In the genomic region with DNA sequence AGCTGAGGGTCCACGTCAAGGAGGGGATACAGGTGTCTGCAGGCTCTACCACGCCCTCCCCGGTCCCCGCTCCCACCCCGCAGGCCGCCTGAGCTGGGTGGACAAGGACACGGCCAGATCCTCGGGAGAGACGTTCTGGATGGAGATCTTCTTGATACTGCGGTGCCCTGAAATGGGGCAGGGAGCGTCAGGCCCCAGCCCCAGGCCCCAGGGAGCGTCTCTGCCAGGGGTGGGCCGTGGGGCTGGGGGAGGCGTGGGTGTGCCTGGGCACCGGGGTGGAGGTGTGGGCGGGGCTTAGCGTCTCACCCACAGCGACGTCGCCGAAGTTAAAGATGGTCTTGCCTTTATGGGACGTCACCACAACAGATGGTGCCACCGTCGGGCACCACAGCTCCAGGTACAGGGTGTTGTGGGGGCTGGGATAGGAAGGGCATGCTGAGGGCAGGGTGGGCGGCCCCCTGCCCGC, we compare ENCODE assay signal across 19 cellular contexts. TPM values are rescaled to one million over a fixed set of nuclear protein-coding genes. Genes with fewer than 3 reads are reported as not detected.
DNase-seq lines count a peak whose midpoint lies in the region; ATAC-seq and TF ChIP-seq lines count a peak whose summit lies in the region.
"Had no signal": no experiment of that assay in that cellular context is flagged by ENCODE, and none has a peak within 500 bp of the region (broad histone marks: within the 10 kb centered on the region; RNA-seq: fewer than 3 reads in every experiment).

No MANE protein-coding gene starts in this region.

- no TSS peak for BruUV-seq in MCF 10A (replicated peaks; lab: Mats Ljungman, UMichigan)

- no peak overlapping the region for H3K9ac ChIP-seq in BLaER1
- H3K9ac ChIP-seq in endodermal cell (ENCODE audit: extremely low read depth, low read length, poor library complexity, severe bottlenecking): no peak overlapping the region

- H3K27me3 Mint-ChIP-seq in CD14-positive monocyte (ENCODE audit: low read depth in 3 of 3) (peaks cover 5 to 6% (median 5%) of the 10 kb centered on the region in 3 donors), endodermal cell (ENCODE audit: insufficient read depth) (no peaks in the 10 kb centered on the region), MCF 10A (ENCODE audit: insufficient read depth, unreplicated experiment) (no peaks in the 10 kb centered on the region)
- H3K27me3 Mint-ChIP-seq: CD4-positive, CD25-positive, alpha-beta regulatory T cell had no signal

- H3K36me3 Mint-ChIP-seq in CD14-positive monocyte (no peaks in the 10 kb centered on the region), endodermal cell (ENCODE audit: low read depth) (no peaks in the 10 kb centered on the region), MCF 10A (ENCODE audit: insufficient read depth, unreplicated experiment) (peaks cover 7% of the 10 kb centered on the region)
- H3K36me3 Mint-ChIP-seq: CD4-positive, CD25-positive, alpha-beta regulatory T cell; IgD-negative memory B cell had no signal

- DNase-seq in CD14-positive monocyte (ENCODE audit: low spot score) (peak; percentile 43), endodermal cell (peak; percentile 46), mucosa of descending colon (peak in 2 of 3 donors; percentile 25 to 41), pons (ENCODE audit: low spot score) (no peak), MCF 10A (ENCODE audit: unreplicated experiment) (no peak), coronary artery (ENCODE audit: low spot score) (no peak)
- DNase-seq: CD4-positive, CD25-positive, alpha-beta regulatory T cell; COR-L47; DMS 273 treated with DMSO at 0.1 percent for 48 hours; GF-D8; NCI-H1092 treated with DMSO at 0.1 percent for 48 hours; NCI-H146; NCI-H2081; NCI-H2171 treated with DMSO at 0.1 percent for 48 hours; NCI-H446; NCI-H69 had no signal

- peak overlapping the region; percentile 89 for H3K4me2 ChIP-seq in BLaER1

- CTCF ChIA-PET in MCF 10A (lab: Yijun Ruan, JAX): interaction anchor here (0.5 to 1.4 kb wide), 2 partner anchors 17 to 118 kb away, joined by 3 read pairs; no protein-coding TSS in a partner anchor

- H3K27me3 ChIP-seq in BLaER1: no peaks in the 10 kb centered on the region; the same call in 1 of the 2 replicates
- H3K27me3 ChIP-seq in endodermal cell (ENCODE audit: control insufficient read depth, insufficient read depth, low read length, poor library complexity, severe bottlenecking): no peaks in the 10 kb centered on the region

- intact Hi-C loops in CD14-positive monocyte (cut with micrococcal nuclease) (no loop called here), mucosa of descending colon (cut with DNase I, micrococcal nuclease) (no loop called here), MCF 10A (cut with micrococcal nuclease) (no loop called here)

- H3K27ac Mint-ChIP-seq in CD14-positive monocyte: no peak overlapping the region
- no peak overlapping the region for H3K27ac Mint-ChIP-seq in endodermal cell
- H3K27ac Mint-ChIP-seq in MCF 10A (ENCODE audit: low read depth, unreplicated experiment): no peak overlapping the region
- H3K27ac Mint-ChIP-seq: CD4-positive, CD25-positive, alpha-beta regulatory T cell; IgD-negative memory B cell had no signal

- H3K36me3 ChIP-seq in BLaER1: no peaks in the 10 kb centered on the region
- no peaks in the 10 kb centered on the region for H3K36me3 ChIP-seq in endodermal cell (ENCODE audit: control insufficient read depth, insufficient read depth, low read length)
- H3K36me3 ChIP-seq in mucosa of descending colon (ENCODE audit: low read depth): no peaks in the 10 kb centered on the region
- H3K36me3 ChIP-seq: HAP-1 had no signal

- peak overlapping the region; percentile 79; the same call in 1 of the 2 replicates for H3K27ac ChIP-seq in BLaER1
- H3K27ac ChIP-seq in endodermal cell (ENCODE audit: low read depth, low read length): no peak overlapping the region
- H3K27ac ChIP-seq in coronary artery: no peak overlapping the region

- H4K20me1 ChIP-seq in BLaER1: no peaks in the 10 kb centered on the region

- POLR2A ChIA-PET in MCF 10A (lab: Yijun Ruan, JAX): no interaction called here

- no peak overlapping the region for H3K4me3 Mint-ChIP-seq in CD14-positive monocyte
- no peak overlapping the region for H3K4me3 Mint-ChIP-seq in endodermal cell
- H3K4me3 Mint-ChIP-seq in MCF 10A (ENCODE audit: unreplicated experiment): no peak overlapping the region
- H3K4me3 Mint-ChIP-seq: CD4-positive, CD25-positive, alpha-beta regulatory T cell; IgD-negative memory B cell had no signal

- H3K9me3 Mint-ChIP-seq in CD14-positive monocyte (peaks cover 0 to 4% (median 0%) of the 10 kb centered on the region in 7 donors), endodermal cell (peaks cover 2% of the 10 kb centered on the region), MCF 10A (ENCODE audit: unreplicated experiment) (no peaks in the 10 kb centered on the region)
- H3K9me3 Mint-ChIP-seq: CD4-positive, CD25-positive, alpha-beta regulatory T cell; IgD-negative memory B cell had no signal

- H3K9me3 ChIP-seq in BLaER1: no peaks in the 10 kb centered on the region
- no peaks in the 10 kb centered on the region for H3K9me3 ChIP-seq in endodermal cell (ENCODE audit: control insufficient read depth, low read length)
- H3K9me3 ChIP-seq in mucosa of descending colon: no peaks in the 10 kb centered on the region
- H3K9me3 ChIP-seq: HAP-1 had no signal

- no peaks in the 10 kb centered on the region for H3K4me1 Mint-ChIP-seq in CD14-positive monocyte
- no peaks in the 10 kb centered on the region for H3K4me1 Mint-ChIP-seq in endodermal cell
- no peaks in the 10 kb centered on the region for H3K4me1 Mint-ChIP-seq in MCF 10A (ENCODE audit: insufficient read depth, unreplicated experiment)
- H3K4me1 Mint-ChIP-seq: CD4-positive, CD25-positive, alpha-beta regulatory T cell had no signal

- no peak for TF ChIP-seq CTCF in CD14-positive monocyte (IDR thresholded peaks at IDR 0.05)
- TF ChIP-seq CTCF in endodermal cell (conservative IDR thresholded peaks at IDR 0.05): no peak
- no peak for TF ChIP-seq CTCF in mucosa of descending colon (IDR thresholded peaks at IDR 0.05)
- no peak for TF ChIP-seq CTCF in MCF 10A (IDR thresholded peaks at IDR 0.05; ENCODE audit: unreplicated experiment)
- no peak for TF ChIP-seq CTCF in coronary artery (IDR thresholded peaks at IDR 0.05)

- no peak for ATAC-seq in mucosa of descending colon

- H3K4me1 ChIP-seq in BLaER1 (peaks cover 88% of the 10 kb centered on the region), endodermal cell (ENCODE audit: control insufficient read depth, insufficient read depth, low read length) (no peaks in the 10 kb centered on the region), mucosa of descending colon (ENCODE audit: low read depth) (peaks cover 14% of the 10 kb centered on the region)
- H3K4me1 ChIP-seq: HAP-1 had no signal

- 87 to 93% methylated on average over 13 to 26 of the region's 26 CpGs for WGBS in endodermal cell (ENCODE audit: insufficient coverage in 1 of 2, insufficient read length in 1 of 2), 2 experiments

- H3K4me3 ChIP-seq in BLaER1 (no peak overlapping the region), endodermal cell (ENCODE audit: low read length) (no peak overlapping the region), mucosa of descending colon (no peak overlapping the region), coronary artery (no peak overlapping the region)
- H3K4me3 ChIP-seq: HAP-1 had no signal

RNA-seq across cellular contexts. Expression of gene TMEM52, which starts 7.3 kb away (rescaled TPM):
- polyA plus RNA-seq in CD14-positive monocyte: not detected
- total RNA-seq in endodermal cell (1 to 10 TPM; 6.0 to 6.3 TPM), mucosa of descending colon (1 to 10 TPM; 1.8 to 4.0 (median 3.0) TPM), MCF 10A (2022) (0.91 and 1.2 TPM in 2 replicates)
- polyA plus RNA-seq in endodermal cell (2013, experiment 1 of 2): 5.5 TPM
- 6.3 TPM for polyA plus RNA-seq in endodermal cell (2013, experiment 2 of 2)
- polyA plus RNA-seq: IgD-negative memory B cell had no signal

RNA-seq across cellular contexts. Expression of gene CALML6, which starts 11.3 kb away (rescaled TPM):
- not detected for polyA plus RNA-seq in CD14-positive monocyte
- total RNA-seq in endodermal cell: 1 to 10 TPM in 1 of 2 donors, under 1 TPM in 1; 0.89 to 1.4 TPM
- polyA plus RNA-seq in endodermal cell (2013, experiment 1 of 2): 0.32 TPM
- polyA plus RNA-seq in endodermal cell (2013, experiment 2 of 2): not detected
- 1 to 10 TPM in 1 of 3 donors, under 1 TPM in 2; 0.32 to 1.2 (median 0.43) TPM for total RNA-seq in mucosa of descending colon
- total RNA-seq in MCF 10A (2022): 1.7 and 2.8 TPM in 2 replicates
- total RNA-seq: CD4-positive, CD25-positive, alpha-beta regulatory T cell had no signal
- polyA plus RNA-seq: CD4-positive, CD25-positive, alpha-beta regulatory T cell; IgD-negative memory B cell had no signal

RNA-seq across cellular contexts. Expression of gene GNB1, which starts 35.5 kb away (rescaled TPM):
- polyA plus RNA-seq in CD14-positive monocyte: 100 to 1,000 TPM in 1 of 2 donors, 10 to 100 TPM in 1; 41.9 to 111 TPM
- total RNA-seq in endodermal cell (100 to 1,000 TPM; 369 to 371 TPM), mucosa of descending colon (100 to 1,000 TPM; 314 to 329 (median 318) TPM), MCF 10A (2022) (426 and 430 TPM in 2 replicates)
- 346 TPM for polyA plus RNA-seq in endodermal cell (2013, experiment 1 of 2)
- polyA plus RNA-seq in endodermal cell (2013, experiment 2 of 2): 334 TPM

Comparison
In these comparisons a context has a peak if more than half of its experiments do, and no peak if none do; other contexts are left out.
1. DNase-seq: peak in CD14-positive monocyte (single experiment), endodermal cell (single experiment) and mucosa of descending colon (2 of 3); none in pons (single experiment), MCF 10A (single experiment) and coronary artery (single experiment).